Comparison of ENCODE assay signal across 26 cellular contexts in genomic region chr1:3433076-3433475, GRCh38. TPM values are rescaled to one million over a fixed set of nuclear protein-coding genes. Genes with fewer than 3 reads are reported as not detected.
"Had no signal": no experiment of that assay in that cellular context is flagged by ENCODE, and none has a peak within 500 bp of the region (broad histone marks: within the 10 kb centered on the region; RNA-seq: fewer than 3 reads in every experiment).

No MANE protein-coding gene starts in this region.

- H3K27me3 ChIP-seq: pancreas, testis, thyroid gland, transverse colon, upper lobe of left lung, vagina had no signal

- H3K4me3 ChIP-seq: left lung, mucosa of descending colon, pancreas, prostate gland, stomach, testis, thyroid gland, transverse colon, upper lobe of left lung, vagina had no signal

- DNase-seq: head of caudate nucleus; hippocampal formation; left colon; midbrain; naive thymus-derived CD4-positive, alpha-beta T cell; nucleus accumbens; small intestine; stimulated activated CD4-positive, alpha-beta T cell treated with anti-CD3 and anti-CD28 coated beads, Interleukin-1b, Interleukin-23, amount 100 ng/mL, for 48 hours; stimulated activated CD4-positive, alpha-beta T cell treated with anti-CD3 and anti-CD28 coated beads, Interleukin-2, amount 100 ng/mL, for 48 hours; stimulated activated naive B cell treated with anti-CD40 and anti-IgM and Interleukin-4, amounts not matched to agents 10 μg/mL and 1 μg/mL and 100 μg/mL, for 72 hours; stimulated activated naive CD8-positive, alpha-beta T cell treated with anti-CD3 and anti-CD28 coated beads, Interleukin-15, Interleukin-2, amounts not matched to agents 100 U/mL and 50 U/mL, for 24 hours; stomach; testis; thyroid gland; transverse colon had no signal

- ATAC-seq: left colon; left lung; mucosa of descending colon; naive thymus-derived CD4-positive, alpha-beta T cell; natural killer cell treated with Interleukin-12 subunit alpha and Interleukin-12 subunit beta and Interleukin-15 and Interleukin-18, amount 100 ng/mL, for 72 hours; pancreas; sciatic nerve; stimulated activated naive B cell treated with anti-CD40 and anti-IgM and Interleukin-4, amounts not matched to agents 10 μg/mL and 1 μg/mL and 100 μg/mL, for 72 hours; stimulated activated naive CD8-positive, alpha-beta T cell treated with anti-CD3 and anti-CD28 coated beads, Interleukin-15, Interleukin-2, amounts not matched to agents 100 U/mL and 50 U/mL, for 24 hours had no signal

- H3K9me3 ChIP-seq: left lung, mucosa of descending colon, pancreas, prostate gland, stomach, testis, thyroid gland, transverse colon, upper lobe of left lung, vagina had no signal

- H3K36me3 ChIP-seq: left lung, prostate gland, transverse colon, vagina had no signal

- H3K4me1 ChIP-seq: left lung, pancreas, prostate gland, stomach, testis, thyroid gland, transverse colon, upper lobe of left lung, vagina had no signal

- FAIRE-seq: keratinocyte, pancreas, small intestine had no signal

- H3K27ac ChIP-seq: left lung, pancreas, prostate gland, stomach, testis, thyroid gland, transverse colon, upper lobe of left lung, vagina had no signal

RNA-seq across cellular contexts. Expression of gene ARHGEF16, which starts 21.4 kb away (rescaled TPM):
- total RNA-seq: myocyte; natural killer cell treated with Interleukin-12 subunit alpha and Interleukin-12 subunit beta and Interleukin-15 and Interleukin-18, amount 100 ng/mL, for 72 hours; osteoblast had no signal
- polyA plus RNA-seq: naive thymus-derived CD4-positive, alpha-beta T cell had no signal
